8 cellular contexts compared by ENCODE assay signal in genomic region chr1:149844650-149845255, GRCh38. TPM values are rescaled to one million over a fixed set of nuclear protein-coding genes. Genes with fewer than 3 reads are reported as not detected.
DNase-seq lines count a peak whose midpoint lies in the region; ATAC-seq and TF ChIP-seq lines count a peak whose summit lies in the region.

No MANE protein-coding gene starts in this region.

- peaks cover 43% of the 10 kb centered on the region for H3K36me3 ChIP-seq in DOHH2 (ENCODE audit: control insufficient read depth, low read length)
- H3K36me3 ChIP-seq in neuron (ENCODE audit: insufficient read depth, low read length), result peaks cover 4% of the 10 kb centered on the region

- H2AFZ ChIP-seq in neuron (ENCODE audit: low read depth, low read length), result no peak overlapping the region

- H3K9me2 ChIP-seq in DOHH2 (replicated peaks; ENCODE audit: control insufficient read depth, low read length), result no peaks in the 10 kb centered on the region

- no peaks in the 10 kb centered on the region for H4K20me1 ChIP-seq in DOHH2 (ENCODE audit: control insufficient read depth, insufficient read depth, low read depth, low read length)

- peaks cover 26% of the 10 kb centered on the region for H3F3A ChIP-seq in DOHH2 (ENCODE audit: control insufficient read depth, insufficient read depth)

- peaks cover 52% of the 10 kb centered on the region for H3K4me1 ChIP-seq in DOHH2 (ENCODE audit: control insufficient read depth, low read length)
- peaks cover 47% of the 10 kb centered on the region for H3K4me1 ChIP-seq in neuron (ENCODE audit: insufficient read depth, low read length)

- intact Hi-C loops in dorsolateral prefrontal cortex (cut with DNase I), result no loop called here

- ATAC-seq in GM21576 (IDR thresholded peaks at IDR 0.05; ENCODE audit: unreplicated experiment), result no peak

- H3K9me3 ChIP-seq in DOHH2 (ENCODE audit: control insufficient read depth, insufficient read depth, low read length) (no peaks in the 10 kb centered on the region), neuron (ENCODE audit: low read length) (no peaks in the 10 kb centered on the region)

- no peak for TF ChIP-seq CTCF in DOHH2 (IDR thresholded peaks at IDR 0.05; ENCODE audit: low read depth, low read length, poor library complexity, severe bottlenecking)
- no peak for TF ChIP-seq CTCF in NB4 (IDR thresholded peaks at IDR 0.05; ENCODE audit: low read depth, low read length)
- no peak for TF ChIP-seq CTCF in dorsolateral prefrontal cortex (IDR thresholded peaks at IDR 0.05 in 54 of 56, conservative IDR thresholded peaks at IDR 0.05 in 2 of 56; ENCODE audit: low read depth in 1 of 56, partially characterized antibody in 56 of 56)

- H3K79me2 ChIP-seq in DOHH2 (ENCODE audit: control insufficient read depth, low read length), result peaks cover 64% of the 10 kb centered on the region

- DNase-seq in NB4 (ENCODE audit: low read depth) (no peak), dorsolateral prefrontal cortex (peak in 1 of 10 donors; percentile 2), DMS53 (lab: John Stamatoyannopoulos, UW) (no peak), inferior parietal cortex (ENCODE audit: extremely low spot score) (no peak), epidermal melanocyte (ENCODE audit: insufficient read length, low spot score) (no peak)

- no peak for TF ChIP-seq POLR2A in NB4 (IDR thresholded peaks at IDR 0.05; ENCODE audit: extremely low read depth, insufficient read length)

- H3K27me3 ChIP-seq in DOHH2 (ENCODE audit: control insufficient read depth, low read length) (no peaks in the 10 kb centered on the region), dorsolateral prefrontal cortex (no peaks in the 10 kb centered on the region), neuron (ENCODE audit: insufficient read depth, low read length) (no peaks in the 10 kb centered on the region)

- peak overlapping the region; percentile 82 for H3K4me2 ChIP-seq in DOHH2 (ENCODE audit: low read length)

- H3K27ac ChIP-seq in DOHH2 (ENCODE audit: low read depth, low read length) (peak overlapping the region; percentile 89), dorsolateral prefrontal cortex (peak overlapping the region in 5 of 59 donors; percentile 1 to 18 (median 4))

- H3K4me3 ChIP-seq in DOHH2 (ENCODE audit: low read length), result peak overlapping the region; percentile 96
- peak overlapping the region; percentile 83 for H3K4me3 ChIP-seq in NB4 (ENCODE audit: low read depth, low read length)
- H3K4me3 ChIP-seq in dorsolateral prefrontal cortex, result peak overlapping the region in 31 of 59 donors; percentile 0 to 76 (median 64)
- H3K4me3 ChIP-seq in neuron (ENCODE audit: low read length), result peak overlapping the region; percentile 97

RNA-seq across cellular contexts. Expression of gene BOLA1, which starts 54.6 kb away (rescaled TPM):
- total RNA-seq in dorsolateral prefrontal cortex, result 10 to 100 TPM; 10.4 to 23.1 (median 15.9) TPM
